In genomic region chr15:38130200-38130567, GRCh38 we compare ENCODE assay signal across 7 cellular contexts.
DNase-seq lines count a peak whose midpoint lies in the region; ATAC-seq and TF ChIP-seq lines count a peak whose summit lies in the region.

No MANE protein-coding gene starts in this region.

- no peak for TF ChIP-seq POLR2A in esophagus squamous epithelium (IDR thresholded peaks at IDR 0.05)

- peak overlapping the region in 3 of 4 donors; percentile 6 to 56 (median 25) for H3K4me3 ChIP-seq in esophagus squamous epithelium
- peak overlapping the region; percentile 17 to 44 for H3K4me3 ChIP-seq in stomach smooth muscle (ENCODE audit: low read length in 2 of 2)

- H3K9ac ChIP-seq in stomach smooth muscle (ENCODE audit: low read length in 2 of 2): peak overlapping the region; percentile 62 to 67

- H3K27ac ChIP-seq in esophagus squamous epithelium (peak overlapping the region; percentile 45 to 91 (median 81)), stomach smooth muscle (ENCODE audit: low read length) (peak overlapping the region; percentile 72)

- ATAC-seq in GM19463 (IDR thresholded peaks at IDR 0.05; ENCODE audit: unreplicated experiment) (peak; percentile 11), HG03469 (IDR thresholded peaks at IDR 0.05; ENCODE audit: unreplicated experiment) (peak; percentile 9)

- 23 to 26% methylated on average over 8 of the region's 8 CpGs for WGBS in esophagus squamous epithelium, 2 donors

- peaks cover 6 to 33% (median 30%) of the 10 kb centered on the region in 3 donors for H3K4me1 ChIP-seq in esophagus squamous epithelium
- no peaks in the 10 kb centered on the region for H3K4me1 ChIP-seq in stomach smooth muscle (ENCODE audit: control insufficient read depth, insufficient read depth, low read length)

- H3K36me3 ChIP-seq in esophagus squamous epithelium: no peaks in the 10 kb centered on the region
- no peaks in the 10 kb centered on the region for H3K36me3 ChIP-seq in stomach smooth muscle (ENCODE audit: control insufficient read depth in 2 of 2, insufficient read depth in 2 of 2, low read length in 2 of 2)

- H3K27me3 ChIP-seq in esophagus squamous epithelium (no peaks in the 10 kb centered on the region), stomach smooth muscle (ENCODE audit: control insufficient read depth in 1 of 2, insufficient read depth in 2 of 2, low read length in 2 of 2) (no peaks in the 10 kb centered on the region)

- DNase-seq in esophagus squamous epithelium (lab: John Stamatoyannopoulos, UW): no peak
- no peak for DNase-seq in NCI-H2227 treated with DMSO at 0.1 percent for 48 hours (lab: John Stamatoyannopoulos, UW)
- no peak for DNase-seq in kidney tubule cell (ENCODE audit: low spot score)
- no peak for DNase-seq in DMS53 (lab: John Stamatoyannopoulos, UW)

- H3K9me3 ChIP-seq in esophagus squamous epithelium: no peaks in the 10 kb centered on the region
- no peaks in the 10 kb centered on the region for H3K9me3 ChIP-seq in stomach smooth muscle (ENCODE audit: control insufficient read depth in 2 of 2, low read length in 2 of 2)

- intact Hi-C loops in esophagus squamous epithelium (cut with DNase I): no loop called here

- no peak for TF ChIP-seq CTCF in esophagus squamous epithelium (IDR thresholded peaks at IDR 0.05)
